Comparison of ENCODE assay signal across 11 cellular contexts in the genomic region with DNA sequence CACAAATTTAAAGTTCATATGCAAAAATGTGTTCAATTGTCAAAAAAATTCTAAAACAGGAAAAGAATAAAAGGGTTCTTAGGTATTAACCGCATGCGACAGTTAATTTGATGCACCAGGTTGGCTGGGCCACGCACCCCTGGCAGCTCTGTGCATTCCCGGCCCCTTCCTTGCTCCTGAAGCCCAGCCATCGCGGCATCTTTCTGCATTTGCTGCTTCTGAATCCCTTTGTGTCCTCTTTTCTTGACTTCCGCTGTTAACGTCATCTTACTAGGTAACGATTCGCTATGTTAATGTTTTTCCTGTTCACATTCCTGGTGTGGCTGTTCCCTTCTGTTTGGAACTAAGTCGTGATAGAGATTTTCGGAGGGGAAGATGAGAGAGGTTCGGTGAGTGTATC. TPM values are rescaled to one million over a fixed set of nuclear protein-coding genes. Genes with fewer than 3 reads are reported as not detected.
DNase-seq lines count a peak whose midpoint lies in the region; ATAC-seq and TF ChIP-seq lines count a peak whose summit lies in the region.
"Had no signal": no experiment of that assay in that cellular context is flagged by ENCODE, and none has a peak within 500 bp of the region (broad histone marks: within the 10 kb centered on the region; RNA-seq: fewer than 3 reads in every experiment).

No MANE protein-coding gene starts in this region.

- H3K27ac ChIP-seq in OCI-LY1 (ENCODE audit: low read depth, low read length, poor library complexity, severe bottlenecking) (peak overlapping the region; percentile 97), smooth muscle cell (ENCODE audit: low read depth) (peak overlapping the region; percentile 100)

- H3K9ac ChIP-seq in OCI-LY1 (ENCODE audit: low read length) (no peak overlapping the region), smooth muscle cell (ENCODE audit: low read depth) (peak overlapping the region; percentile 24)

- H3K9me2 ChIP-seq in OCI-LY1 (ENCODE audit: low read depth, low read length), result no peaks in the 10 kb centered on the region

- H3K27me3 Mint-ChIP-seq in central memory CD8-positive, alpha-beta T cell, result no peaks in the 10 kb centered on the region

- no peaks in the 10 kb centered on the region for H3K9me3 Mint-ChIP-seq in central memory CD8-positive, alpha-beta T cell
- H3K9me3 Mint-ChIP-seq: WTC11 had no signal

- no peaks in the 10 kb centered on the region for H3K36me3 ChIP-seq in OCI-LY1 (ENCODE audit: insufficient read depth, low read length)
- H3K36me3 ChIP-seq in smooth muscle cell (ENCODE audit: low read depth), result no peaks in the 10 kb centered on the region

- TF ChIP-seq CTCF in OCI-LY1 (IDR thresholded peaks at IDR 0.05; ENCODE audit: low read length) (no peak), smooth muscle cell (IDR thresholded peaks at IDR 0.05; ENCODE audit: borderline replicate concordance, insufficient read depth, poor library complexity, severe bottlenecking) (no peak)

- H3K79me2 ChIP-seq in OCI-LY1 (ENCODE audit: insufficient read depth, low read length), result no peaks in the 10 kb centered on the region
- peaks cover 12% of the 10 kb centered on the region for H3K79me2 ChIP-seq in smooth muscle cell (ENCODE audit: low read depth)

- H2AFZ ChIP-seq in OCI-LY1 (ENCODE audit: low read length) (no peak overlapping the region), smooth muscle cell (ENCODE audit: low read depth) (no peak overlapping the region)

- H3K4me3 ChIP-seq in OCI-LY1 (ENCODE audit: low read depth, low read length, poor library complexity, severe bottlenecking) (no peak overlapping the region), smooth muscle cell (no peak overlapping the region)
- H3K4me3 ChIP-seq: lung had no signal

- no peaks in the 10 kb centered on the region for H4K20me1 ChIP-seq in OCI-LY1 (ENCODE audit: insufficient read depth, low read length)
- no peaks in the 10 kb centered on the region for H4K20me1 ChIP-seq in smooth muscle cell (ENCODE audit: low read depth)

- no peak overlapping the region for H3K4me2 ChIP-seq in OCI-LY1 (ENCODE audit: low read length)
- peak overlapping the region; percentile 21 for H3K4me2 ChIP-seq in smooth muscle cell

- 95% methylated on average over 13 of the region's 13 CpGs for WGBS in smooth muscle cell (ENCODE audit: low lambda C conversion rate)

- H3K36me3 Mint-ChIP-seq in central memory CD8-positive, alpha-beta T cell (ENCODE audit: insufficient read depth), result peaks cover 18% of the 10 kb centered on the region
- H3K36me3 Mint-ChIP-seq: WTC11 had no signal

- H3K4me3 Mint-ChIP-seq in central memory CD8-positive, alpha-beta T cell, result no peak overlapping the region
- H3K4me3 Mint-ChIP-seq: WTC11 had no signal

- peaks cover 37% of the 10 kb centered on the region for H3K4me1 Mint-ChIP-seq in central memory CD8-positive, alpha-beta T cell

- H3K9me3 ChIP-seq in OCI-LY1 (ENCODE audit: low read length) (no peaks in the 10 kb centered on the region), smooth muscle cell (replicated peaks; ENCODE audit: low read depth) (no peaks in the 10 kb centered on the region)

- DNase-seq in central memory CD8-positive, alpha-beta T cell (ENCODE audit: low spot score in 2 of 2), result no peak
- no peak for DNase-seq in smooth muscle cell (lab: John Stamatoyannopoulos, UW; ENCODE audit: unreplicated experiment)
- DNase-seq in AML-193 (lab: John Stamatoyannopoulos, UW), result no peak
- DNase-seq in superior temporal gyrus (ENCODE audit: extremely low spot score), result no peak
- DNase-seq: dermis blood vessel endothelial cell, NCI-H526 treated with DMSO at 0.1 percent for 48 hours had no signal

- peaks cover 15% of the 10 kb centered on the region; the same call in 1 of the 2 replicates for H3F3A ChIP-seq in OCI-LY1 (ENCODE audit: insufficient read depth, low read length)
- H3F3A ChIP-seq in smooth muscle cell (ENCODE audit: low read depth), result peaks cover 38% of the 10 kb centered on the region

- H3K27ac Mint-ChIP-seq in central memory CD8-positive, alpha-beta T cell (ENCODE audit: low read depth), result peak overlapping the region; percentile 100
- H3K27ac Mint-ChIP-seq: WTC11 had no signal

- H3K27me3 ChIP-seq in OCI-LY1 (ENCODE audit: insufficient read depth, low read length), result no peaks in the 10 kb centered on the region
- no peaks in the 10 kb centered on the region for H3K27me3 ChIP-seq in smooth muscle cell (ENCODE audit: low read depth)

- ATAC-seq in central memory CD8-positive, alpha-beta T cell (replicated peaks; ENCODE audit: extremely low read depth, poor library complexity, severe bottlenecking), result no peak
- ATAC-seq in GM18519 (IDR thresholded peaks at IDR 0.05; ENCODE audit: low FRiP score, unreplicated experiment), result no peak
- ATAC-seq: WTC11 had no signal

- H3K4me1 ChIP-seq in OCI-LY1 (ENCODE audit: insufficient read depth, low read length, severe bottlenecking), result peaks cover 71% of the 10 kb centered on the region
- peaks cover 31% of the 10 kb centered on the region for H3K4me1 ChIP-seq in smooth muscle cell (ENCODE audit: low read depth)

RNA-seq across cellular contexts. Expression of gene KLHDC7B, which starts 7.9 kb away (rescaled TPM):
- total RNA-seq in smooth muscle cell, result 0.31 and 1.1 TPM in 2 replicates
- polyA plus RNA-seq in smooth muscle cell, result 1.5 and 2.2 TPM in 2 replicates
- total RNA-seq: dermis blood vessel endothelial cell, H1, WTC11 had no signal
- polyA plus RNA-seq: H1 had no signal

RNA-seq across cellular contexts. Expression of gene TYMP, which starts 8.0 kb away (rescaled TPM):
- 85.8 and 87.4 TPM in 2 replicates for total RNA-seq in smooth muscle cell
- polyA plus RNA-seq in smooth muscle cell, result 263 and 287 TPM in 2 replicates

RNA-seq across cellular contexts. Expression of gene SCO2, which starts 12.4 kb away (rescaled TPM):
- total RNA-seq in smooth muscle cell, result 1.5 and 3.2 TPM in 2 replicates
- polyA plus RNA-seq in smooth muscle cell, result 17.6 and 22.6 TPM in 2 replicates
- total RNA-seq: H1, WTC11 had no signal

RNA-seq across cellular contexts. Expression of gene SYCE3, which starts 25.0 kb away (rescaled TPM):
- not detected in 2 replicates for total RNA-seq in smooth muscle cell
- polyA plus RNA-seq in smooth muscle cell, result not detected in 2 replicates
- total RNA-seq: dermis blood vessel endothelial cell, H1, lung had no signal

RNA-seq across cellular contexts. Expression of gene NCAPH2, which starts 29.7 kb away (rescaled TPM):
- total RNA-seq in smooth muscle cell, result 20.7 and 24.1 TPM in 2 replicates
- polyA plus RNA-seq in smooth muscle cell, result 42.0 and 45.7 TPM in 2 replicates
